Comparison of ENCODE assay signal across 31 cellular contexts in the genomic region with DNA sequence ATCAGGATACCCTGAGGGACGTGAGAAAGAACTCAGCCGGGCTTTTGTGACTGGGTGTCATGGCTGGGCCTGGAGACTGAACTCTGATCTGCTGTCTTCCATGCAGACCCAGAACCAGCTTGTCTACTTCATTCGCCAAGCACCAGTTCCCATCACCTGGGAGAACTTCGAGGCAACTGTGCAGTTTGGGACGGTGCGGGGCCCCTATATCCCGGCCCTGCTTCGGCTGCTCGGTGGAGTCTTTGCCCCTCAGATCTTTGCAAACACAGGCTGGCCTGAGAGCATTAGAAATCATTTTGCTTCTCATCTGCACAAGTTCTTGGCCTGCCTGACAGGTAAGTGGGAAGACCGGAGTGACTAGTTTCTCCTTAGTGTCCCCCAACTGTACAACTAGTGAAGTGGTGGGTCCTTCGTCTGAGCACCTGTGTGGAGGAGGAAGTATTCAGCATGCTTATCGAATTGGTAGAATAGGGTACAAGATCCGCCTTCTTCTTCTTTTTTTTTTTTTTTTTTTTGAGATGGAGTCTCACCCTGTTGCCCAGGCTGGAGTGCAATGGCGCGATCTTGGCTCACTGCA. TPM values are rescaled to one million over a fixed set of nuclear protein-coding genes. Genes with fewer than 3 reads are reported as not detected.
"Had no signal": no experiment of that assay in that cellular context is flagged by ENCODE, and none has a peak within 500 bp of the region (broad histone marks: within the 10 kb centered on the region; RNA-seq: fewer than 3 reads in every experiment).

No MANE protein-coding gene starts in this region.

- H3K9me3 Mint-ChIP-seq: activated CD4-positive, alpha-beta memory T cell treated with anti-CD3 and anti-CD28 coated beads for 36 hours; activated CD4-positive, alpha-beta T cell treated with anti-CD3 and anti-CD28 coated beads, Interleukin-2, amount 10 ng/mL, durations not matched to agents 24 days and 14 days; activated T-cell treated with anti-CD3 and anti-CD28 coated beads, Interleukin-2, amount 50 U/mL, for 24 hours; activated T-helper 17 cell treated with anti-CD3 and anti-CD28 coated beads, Interleukin-2, amount 50 U/mL, for 72 hours; dendritic cell treated with granulocyte-macrophage colony-stimulating factor and Interleukin-4, amounts not matched to agents 40 ng/mL and 50 ng/mL, for 4 days; endodermal cell had no signal

- H3K27me3 ChIP-seq: body of pancreas, dorsolateral prefrontal cortex had no signal

- H3K4me3 Mint-ChIP-seq: activated CD4-positive, alpha-beta memory T cell treated with anti-CD3 and anti-CD28 coated beads for 36 hours; activated CD4-positive, alpha-beta T cell treated with anti-CD3 and anti-CD28 coated beads for 36 hours; activated CD4-positive, alpha-beta T cell treated with anti-CD3 and anti-CD28 coated beads, Interleukin-2, amount 10 ng/mL, durations not matched to agents 24 days and 14 days; activated CD8-positive, alpha-beta T cell treated with anti-CD3 and anti-CD28 coated beads, Interleukin-2, amount 10 ng/mL, durations not matched to agents 7 days and 5 days; activated naive CD8-positive, alpha-beta T cell; activated T-cell treated with anti-CD3 and anti-CD28 coated beads, Interleukin-2, amount 50 U/mL, for 24 hours; activated T-helper 17 cell treated with anti-CD3 and anti-CD28 coated beads, Interleukin-2, amount 50 U/mL, for 72 hours; dendritic cell treated with granulocyte-macrophage colony-stimulating factor and Interleukin-4, amounts not matched to agents 40 ng/mL and 50 ng/mL, for 4 days; endodermal cell had no signal

- H3K9me3 ChIP-seq: body of pancreas had no signal

- H3K4me1 ChIP-seq: body of pancreas had no signal

- H3K4me3 ChIP-seq: body of pancreas, coronary artery, dorsolateral prefrontal cortex had no signal

- H3K36me3 Mint-ChIP-seq: activated CD4-positive, alpha-beta memory T cell treated with anti-CD3 and anti-CD28 coated beads for 36 hours; activated naive CD8-positive, alpha-beta T cell had no signal

- H3K27me3 Mint-ChIP-seq: activated T-cell treated with anti-CD3 and anti-CD28 coated beads, Interleukin-2, amount 50 U/mL, for 24 hours had no signal

- DNase-seq: activated CD4-positive, alpha-beta memory T cell treated with anti-CD3 and anti-CD28 coated beads for 36 hours; activated CD4-positive, alpha-beta T cell treated with anti-CD3 and anti-CD28 coated beads for 36 hours; activated CD4-positive, alpha-beta T cell treated with anti-CD3 and anti-CD28 coated beads, Interleukin-2, amount 10 ng/mL, durations not matched to agents 24 days and 14 days; activated CD4-positive, CD25-positive, alpha-beta regulatory T cell; activated CD4-positive, CD25-positive, alpha-beta regulatory T cell treated with anti-CD3 and anti-CD28 coated beads, Interleukin-2, amount 50 U/mL, for 72 hours; activated CD8-positive, alpha-beta memory T cell treated with anti-CD3 and anti-CD28 coated beads, Interleukin-2, amount 50 U/mL, for 48 hours; activated CD8-positive, alpha-beta T cell treated with anti-CD3 and anti-CD28 coated beads, Interleukin-2, amount 10 ng/mL, durations not matched to agents 7 days and 5 days; activated effector memory CD4-positive, alpha-beta T cell treated with Interleukin-2 at 50 U/mL for 16 hours; activated gamma-delta T cell treated with Interleukin-2 at 50 U/mL for 16 hours; activated naive CD4-positive, alpha-beta T cell treated with anti-CD3 and anti-CD28 coated beads, Interleukin-2, amount 50 U/mL, for 16 hours; activated naive CD4-positive, alpha-beta T cell treated with Interleukin-2 at 50 U/mL for 16 hours; activated T-cell treated with anti-CD3 and anti-CD28 coated beads for 4 hours; activated T-cell treated with anti-CD3 and anti-CD28 coated beads, Interleukin-2, amount 50 U/mL, for 24 hours; amniotic stem cell; anterior cingulate cortex; body of pancreas; central memory CD4-positive, alpha-beta T cell; cerebellar nuclear complex; dorsolateral prefrontal cortex; effector memory CD4-positive, alpha-beta T cell; endodermal cell; foreskin fibroblast; T-helper 2 cell had no signal

- H3K4me1 Mint-ChIP-seq: activated CD4-positive, alpha-beta T cell treated with anti-CD3 and anti-CD28 coated beads for 36 hours; activated CD4-positive, alpha-beta T cell treated with anti-CD3 and anti-CD28 coated beads, Interleukin-2, amount 10 ng/mL, durations not matched to agents 24 days and 14 days; activated T-helper 17 cell treated with anti-CD3 and anti-CD28 coated beads, Interleukin-2, amount 50 U/mL, for 72 hours; endodermal cell had no signal

- H3K27ac Mint-ChIP-seq: activated CD4-positive, alpha-beta memory T cell treated with anti-CD3 and anti-CD28 coated beads for 36 hours; activated CD4-positive, alpha-beta T cell treated with anti-CD3 and anti-CD28 coated beads for 36 hours; activated CD4-positive, alpha-beta T cell treated with anti-CD3 and anti-CD28 coated beads, Interleukin-2, amount 10 ng/mL, durations not matched to agents 24 days and 14 days; activated CD8-positive, alpha-beta T cell treated with anti-CD3 and anti-CD28 coated beads, Interleukin-2, amount 10 ng/mL, durations not matched to agents 7 days and 5 days; activated naive CD8-positive, alpha-beta T cell; activated T-cell treated with anti-CD3 and anti-CD28 coated beads, Interleukin-2, amount 50 U/mL, for 24 hours; activated T-helper 17 cell treated with anti-CD3 and anti-CD28 coated beads, Interleukin-2, amount 50 U/mL, for 72 hours; dendritic cell treated with granulocyte-macrophage colony-stimulating factor and Interleukin-4, amounts not matched to agents 40 ng/mL and 50 ng/mL, for 4 days; endodermal cell had no signal

- ATAC-seq: activated CD4-positive, alpha-beta T cell treated with anti-CD3 and anti-CD28 coated beads for 36 hours; activated CD8-positive, alpha-beta T cell treated with anti-CD3 and anti-CD28 coated beads, Interleukin-2, amount 10 ng/mL, durations not matched to agents 7 days and 5 days; activated T-helper 17 cell treated with anti-CD3 and anti-CD28 coated beads, Interleukin-2, amount 50 U/mL, for 72 hours; body of pancreas; esophagus mucosa had no signal

- H3K27ac ChIP-seq: body of pancreas, coronary artery, dorsolateral prefrontal cortex had no signal

- FAIRE-seq: frontal cortex had no signal

RNA-seq across cellular contexts. Expression of a gene that starts 15.5 kb away (rescaled TPM):
- total RNA-seq: activated CD4-positive, alpha-beta memory T cell treated with anti-CD3 and anti-CD28 coated beads for 36 hours; activated CD4-positive, alpha-beta T cell treated with anti-CD3 and anti-CD28 coated beads for 36 hours; activated CD4-positive, alpha-beta T cell treated with anti-CD3 and anti-CD28 coated beads, Interleukin-2, amount 10 ng/mL, durations not matched to agents 24 days and 14 days; activated CD8-positive, alpha-beta T cell treated with anti-CD3 and anti-CD28 coated beads, Interleukin-2, amount 10 ng/mL, durations not matched to agents 7 days and 5 days; epithelial cell of proximal tubule; T-helper 1 cell treated with Interleukin-12 subunit alpha and Interleukin-12 subunit beta and Interleukin-4 antibody, amounts not matched to agents 30 ng/mL and 1 ng/mL, for 36 hours had no signal

RNA-seq across cellular contexts. Expression of a gene that starts 28.1 kb away (rescaled TPM):
- total RNA-seq: activated CD4-positive, alpha-beta memory T cell treated with anti-CD3 and anti-CD28 coated beads for 36 hours; activated CD4-positive, alpha-beta T cell treated with anti-CD3 and anti-CD28 coated beads for 36 hours; activated CD4-positive, alpha-beta T cell treated with anti-CD3 and anti-CD28 coated beads, Interleukin-2, amount 10 ng/mL, durations not matched to agents 24 days and 14 days; activated CD8-positive, alpha-beta T cell treated with anti-CD3 and anti-CD28 coated beads, Interleukin-2, amount 10 ng/mL, durations not matched to agents 7 days and 5 days; activated T-helper 17 cell treated with anti-CD3 and anti-CD28 coated beads, Interleukin-2, amount 50 U/mL, for 72 hours; T-helper 1 cell treated with Interleukin-12 subunit alpha and Interleukin-12 subunit beta and Interleukin-4 antibody, amounts not matched to agents 30 ng/mL and 1 ng/mL, for 36 hours had no signal
